ENCODE assay signal across 8 cellular contexts in the genomic region with DNA sequence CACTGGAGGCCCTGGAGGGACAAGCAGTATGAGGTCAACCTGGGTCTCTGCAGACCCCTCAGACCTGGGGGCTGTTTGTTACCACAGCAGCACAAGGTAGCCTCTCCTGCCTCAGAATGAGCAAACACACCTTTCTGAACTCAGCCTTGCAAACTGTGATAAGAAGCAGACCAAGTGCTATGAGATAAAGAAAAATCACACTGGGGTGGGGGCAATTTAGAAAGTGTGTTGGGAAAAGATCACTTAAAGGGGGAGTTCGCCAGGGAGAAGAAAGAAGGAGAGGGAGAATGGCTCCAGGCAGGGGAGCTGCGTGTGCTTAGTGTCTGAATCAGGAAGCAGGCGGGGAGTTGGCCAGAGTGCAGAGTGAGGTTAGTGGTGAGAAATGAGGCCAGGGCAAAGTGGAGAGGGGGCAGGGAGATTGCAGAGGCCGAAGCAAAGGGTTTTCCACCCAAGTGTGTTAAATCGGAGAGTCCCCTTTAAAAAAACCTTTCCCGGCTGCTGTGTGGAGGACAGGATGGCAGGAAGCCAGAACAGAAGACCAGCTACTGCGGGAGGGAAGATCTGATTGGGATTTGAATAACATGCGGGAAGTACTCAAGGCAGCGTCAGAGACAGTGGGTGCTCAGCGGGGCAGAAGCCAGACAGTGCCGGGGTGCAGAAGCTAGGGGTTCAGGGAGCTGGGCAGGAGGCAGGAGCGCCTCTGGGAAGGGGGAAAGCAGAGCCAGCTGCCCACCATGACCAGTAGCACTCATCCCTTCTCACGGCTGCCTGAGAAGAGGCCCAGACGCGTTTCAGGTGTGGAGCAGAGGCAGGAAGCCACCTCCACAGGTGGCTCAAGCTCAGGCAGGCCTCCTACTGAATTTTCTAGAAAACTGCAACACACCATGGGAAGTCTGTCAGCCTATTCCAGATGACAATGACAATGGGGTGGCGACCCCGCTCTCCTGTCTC. TPM values are rescaled to one million over a fixed set of nuclear protein-coding genes. Genes with fewer than 3 reads are reported as not detected.
A peak's percentile ranks its signal among the peaks of the same experiment; 100 is the strongest.
DNase-seq lines count a peak whose midpoint lies in the region; ATAC-seq and TF ChIP-seq lines count a peak whose summit lies in the region.

No MANE protein-coding gene starts in this region.

- no peak for TF ChIP-seq EP300 in gastroesophageal sphincter (IDR thresholded peaks at IDR 0.05)

- peak overlapping the region; percentile 50 for H3K27ac Mint-ChIP-seq in Calu3 (ENCODE audit: unreplicated experiment)
- H3K27ac Mint-ChIP-seq in activated naive CD4-positive, alpha-beta T cell treated with anti-CD3 and anti-CD28 coated beads, Interleukin-2, amount 10 ng/mL, durations not matched to agents 7 days and 5 days = peak overlapping the region; percentile 93

- BruUV-seq in Calu3 (replicated peaks; lab: Mats Ljungman, UMichigan) = no TSS peak

- TF ChIP-seq CTCF in Calu3 (IDR thresholded peaks at IDR 0.05; ENCODE audit: unreplicated experiment) = no peak
- TF ChIP-seq CTCF in HEK293 (tag by site-specific recombination; IDR thresholded peaks at IDR 0.05) = no peak
- no peak for TF ChIP-seq CTCF in gastroesophageal sphincter (IDR thresholded peaks at IDR 0.05)

- no peaks in the 10 kb centered on the region for H3K27me3 ChIP-seq in gastroesophageal sphincter

- H3K9me3 ChIP-seq in HEK293 (ENCODE audit: control insufficient read depth, insufficient read depth, low read depth, low read length) (no peaks in the 10 kb centered on the region), gastroesophageal sphincter (no peaks in the 10 kb centered on the region)

- H3K27me3 Mint-ChIP-seq in Calu3 (ENCODE audit: unreplicated experiment) = no peaks in the 10 kb centered on the region
- H3K27me3 Mint-ChIP-seq in activated naive CD4-positive, alpha-beta T cell treated with anti-CD3 and anti-CD28 coated beads, Interleukin-2, amount 10 ng/mL, durations not matched to agents 7 days and 5 days = no peaks in the 10 kb centered on the region

- no peak overlapping the region for H3K4me3 ChIP-seq in HEK293 (ENCODE audit: low read depth, low read length)
- peak overlapping the region in 1 of 2 donors; percentile 16 for H3K4me3 ChIP-seq in gastroesophageal sphincter

- ATAC-seq in gastroesophageal sphincter = peak; percentile 58
- no peak for ATAC-seq in GM18517 (IDR thresholded peaks at IDR 0.05; ENCODE audit: unreplicated experiment)

- H3K36me3 ChIP-seq in HEK293 (ENCODE audit: control insufficient read depth in 2 of 2, insufficient read depth in 1 of 2, low read length in 2 of 2) (peaks cover 0 to 3% of the 10 kb centered on the region in 2 experiments; a peak in 1 of 3 replicates), gastroesophageal sphincter (no peaks in the 10 kb centered on the region)

- H3K4me3 Mint-ChIP-seq in Calu3 (ENCODE audit: low read depth, unreplicated experiment) = peak overlapping the region; percentile 20
- H3K4me3 Mint-ChIP-seq in activated naive CD4-positive, alpha-beta T cell treated with anti-CD3 and anti-CD28 coated beads, Interleukin-2, amount 10 ng/mL, durations not matched to agents 7 days and 5 days = peak overlapping the region; percentile 33

- 0 to 9% methylated on average over 10 of the region's 17 CpGs for WGBS in gastroesophageal sphincter (ENCODE audit: low coverage in 1 of 2), 2 donors

- TF ChIP-seq POLR2A in gastroesophageal sphincter (IDR thresholded peaks at IDR 0.05) = no peak

- POLR2A ChIA-PET in HEK293 (lab: Yijun Ruan, JAX) = interaction anchor here (2.0 kb wide), 1 partner anchor 9 kb away, joined by 10 read pairs; the partner anchor contains the start of gene ADA

- peak; percentile 68 for DNase-seq in Calu3
- DNase-seq in NCI-H69 (lab: John Stamatoyannopoulos, UW) = peak; percentile 71
- peak; percentile 39 for DNase-seq in activated naive CD4-positive, alpha-beta T cell treated with anti-CD3 and anti-CD28 coated beads, Interleukin-2, amount 10 ng/mL, durations not matched to agents 7 days and 5 days
- DNase-seq in non-pigmented ciliary epithelial cell (ENCODE audit: low read depth) = peak; percentile 70
- no peak for DNase-seq in stimulated activated CD4-positive, alpha-beta T cell treated with anti-CD3 and anti-CD28 coated beads, Interleukin-1b, Interleukin-23, amount 100 ng/mL, for 48 hours

- no peaks in the 10 kb centered on the region for H3K36me3 Mint-ChIP-seq in Calu3 (ENCODE audit: insufficient read depth, unreplicated experiment)
- H3K36me3 Mint-ChIP-seq in activated naive CD4-positive, alpha-beta T cell treated with anti-CD3 and anti-CD28 coated beads, Interleukin-2, amount 10 ng/mL, durations not matched to agents 7 days and 5 days = peaks cover 47% of the 10 kb centered on the region

- H3K27ac ChIP-seq in HEK293 (ENCODE audit: extremely low read depth, low read depth, low read length) (no peak overlapping the region; the same call in 1 of the 2 replicates), gastroesophageal sphincter (peak overlapping the region in 3 of 4 donors; percentile 72 to 81 (median 74))

- CTCF ChIA-PET in Calu3 (lab: Charles Lee) = interaction anchor here (0.9 to 1.0 kb wide), 2 partner anchors 9 to 11 kb away, joined by 3 read pairs; no protein-coding TSS in a partner anchor
- CTCF ChIA-PET in HEK293 (lab: Yijun Ruan, JAX) = interaction anchor here (0.6 to 1.6 kb wide), 4 partner anchors 41 to 190 kb away, joined by 3 to 5 read pairs (median 4); no protein-coding TSS in a partner anchor
- CTCF ChIA-PET in activated naive CD4-positive, alpha-beta T cell treated with anti-CD3 and anti-CD28 coated beads, Interleukin-2, amount 10 ng/mL, durations not matched to agents 7 days and 5 days (lab: Charles Lee) = interaction anchor here (0.8 to 3.1 kb wide), 5 partner anchors 25 to 123 kb away, joined by 3 to 10 read pairs (median 5); no protein-coding TSS in a partner anchor

- intact Hi-C loops in Calu3 (cut with micrococcal nuclease; ENCODE audit: unreplicated experiment) = no loop called here

- H3K9me3 Mint-ChIP-seq in Calu3 (ENCODE audit: low read depth, unreplicated experiment) = no peaks in the 10 kb centered on the region
- peaks cover 3% of the 10 kb centered on the region for H3K9me3 Mint-ChIP-seq in activated naive CD4-positive, alpha-beta T cell treated with anti-CD3 and anti-CD28 coated beads, Interleukin-2, amount 10 ng/mL, durations not matched to agents 7 days and 5 days

- H3K4me1 ChIP-seq in HEK293 (ENCODE audit: control insufficient read depth, insufficient read depth, low read length) (peaks cover 6% of the 10 kb centered on the region), gastroesophageal sphincter (peaks cover 0 to 66% (median 29%) of the 10 kb centered on the region in 3 donors)

- peaks cover 35% of the 10 kb centered on the region for H3K4me1 Mint-ChIP-seq in Calu3 (ENCODE audit: low read depth, unreplicated experiment)
- H3K4me1 Mint-ChIP-seq in activated naive CD4-positive, alpha-beta T cell treated with anti-CD3 and anti-CD28 coated beads, Interleukin-2, amount 10 ng/mL, durations not matched to agents 7 days and 5 days = peaks cover 77% of the 10 kb centered on the region

TF ChIP-seq in HEK293, 187 proteins besides CTCF, POLR2A, EP300 and RAD21 (continues in another document):
- 0 out of 2 replicates have a peak, but pooled peaks have one; percentile 10 for TF ChIP-seq ZFHX2 (tag by site-specific recombination; conservative IDR thresholded peaks at IDR 0.05)
- TF ChIP-seq KLF8 (tag by site-specific recombination; IDR thresholded peaks at IDR 0.05) = no peak
- no peak for TF ChIP-seq ZNF350 (tag by site-specific recombination; IDR thresholded peaks at IDR 0.05)
- TF ChIP-seq SCRT1 (tag by site-specific recombination; IDR thresholded peaks at IDR 0.05; ENCODE audit: borderline replicate concordance) = peak; percentile 89
- TF ChIP-seq ZFP69B (tag by site-specific recombination; IDR thresholded peaks at IDR 0.05) = peak; percentile 95
- TF ChIP-seq ZNF366 (tag by site-specific recombination; conservative IDR thresholded peaks at IDR 0.05) = 0 out of 2 replicates have a peak, but pooled peaks have one; percentile 41
- no peak for TF ChIP-seq ZNF664 (tag by site-specific recombination; IDR thresholded peaks at IDR 0.05)
- TF ChIP-seq ZNF692 (tag by site-specific recombination; IDR thresholded peaks at IDR 0.05) = peak; percentile 98
- peak; percentile 16; the same call in 1 of the 2 replicates for TF ChIP-seq TRIM28 (IDR thresholded peaks at IDR 0.05; ENCODE audit: borderline replicate concordance, low read length)
- TF ChIP-seq ZNF600 (tag by site-specific recombination; IDR thresholded peaks at IDR 0.05) = peak; percentile 99
- no peak for TF ChIP-seq ZBTB44 (tag by site-specific recombination; IDR thresholded peaks at IDR 0.05)
- TF ChIP-seq SCRT2 (tag by site-specific recombination; IDR thresholded peaks at IDR 0.05) = peak; percentile 97
- no peak for TF ChIP-seq ZNF514 (tag by site-specific recombination; IDR thresholded peaks at IDR 0.05)

RNA-seq across cellular contexts. Expression of gene ADA, which starts 9.0 kb away (rescaled TPM):
- total RNA-seq in Calu3 (2022) (7.5 and 8.9 TPM in 2 replicates), gastroesophageal sphincter (10 to 100 TPM in 2 of 4 donors, 1 to 10 TPM in 2; 7.6 to 14.5 (median 10.4) TPM)
